34 cellular contexts compared by ENCODE assay signal in genomic region chr4:189525304-189525703, GRCh38.
"Had no signal": no experiment of that assay in that cellular context is flagged by ENCODE, and none has a peak within 500 bp of the region (broad histone marks: within the 10 kb centered on the region; RNA-seq: fewer than 3 reads in every experiment).

No MANE protein-coding gene starts in this region.

- H3K27me3 ChIP-seq: adrenal gland, body of pancreas, brain microvascular endothelial cell, breast epithelium had no signal

- ATAC-seq: activated CD8-positive, alpha-beta T cell treated with anti-CD3 and anti-CD28 coated beads for 36 hours; activated naive CD4-positive, alpha-beta T cell treated with anti-CD3 and anti-CD28 coated beads, Interleukin-2, amount 50 U/mL, for 72 hours; activated T-cell treated with anti-CD3 and anti-CD28 coated beads, Interleukin-2, amount 50 U/mL, for 4 hours; activated T-cell treated with anti-CD3 and anti-CD28 coated beads, Interleukin-2, amount 50 U/mL, for 72 hours; activated T-helper 17 cell treated with anti-CD3 and anti-CD28 coated beads, Interleukin-2, amount 50 U/mL, for 72 hours; body of pancreas had no signal

- H3K4me3 ChIP-seq: adrenal gland, body of pancreas, breast epithelium had no signal

- H3K36me3 ChIP-seq: adrenal gland, brain microvascular endothelial cell, breast epithelium had no signal

- DNase-seq: activated B cell treated with CpG ODN at 0.5 μM for 24 hours; activated CD4-positive, alpha-beta memory T cell treated with anti-CD3 and anti-CD28 coated beads for 36 hours; activated CD4-positive, alpha-beta T cell treated with anti-CD3 and anti-CD28 coated beads for 4 hours; activated CD4-positive, alpha-beta T cell treated with anti-CD3 and anti-CD28 coated beads, Interleukin-2, amount 10 ng/mL, durations not matched to agents 24 days and 14 days; activated CD4-positive, alpha-beta T cell treated with anti-CD3 and anti-CD28 coated beads, Interleukin-2, amount 50 U/mL, for 1 hour; activated CD4-positive, alpha-beta T cell treated with anti-CD3 and anti-CD28 coated beads, Interleukin-2, amount 50 U/mL, for 4 hours; activated CD4-positive, CD25-positive, alpha-beta regulatory T cell treated with anti-CD3 and anti-CD28 coated beads, Interleukin-2, amount 50 U/mL, for 72 hours; activated CD8-positive, alpha-beta memory T cell treated with anti-CD3 and anti-CD28 coated beads, Interleukin-2, amount 50 U/mL, for 4 hours; activated CD8-positive, alpha-beta T cell treated with anti-CD3 and anti-CD28 coated beads for 36 hours; activated effector memory CD4-positive, alpha-beta T cell treated with anti-CD3 and anti-CD28 coated beads, Interleukin-2, amount 50 U/mL, for 16 hours; activated gamma-delta T cell treated with Interleukin-2 at 50 U/mL for 16 hours; activated naive CD4-positive, alpha-beta T cell; activated naive CD4-positive, alpha-beta T cell treated with anti-CD3 and anti-CD28 coated beads for 36 hours; activated naive CD4-positive, alpha-beta T cell treated with anti-CD3 and anti-CD28 coated beads, Interleukin-2, amount 50 U/mL, for 16 hours; activated naive CD8-positive, alpha-beta T cell treated with anti-CD3 and anti-CD28 coated beads for 36 hours; activated T-cell treated with anti-CD3 and anti-CD28 coated beads for 4 hours; activated T-cell treated with anti-CD3 and anti-CD28 coated beads, Interleukin-2, amount 50 U/mL, for 1 hour; activated T-cell treated with anti-CD3 and anti-CD28 coated beads, Interleukin-2, amount 50 U/mL, for 4 hours; activated T-cell treated with anti-CD3 and anti-CD28 coated beads, Interleukin-2, amount 50 U/mL, for 72 hours; adrenal gland; amniotic stem cell; aorta; body of pancreas; brain microvascular endothelial cell; central memory CD4-positive, alpha-beta T cell; T-helper 2 cell; T-helper 9 cell had no signal

- H3K4me1 ChIP-seq: adrenal gland, body of pancreas, breast epithelium had no signal

- H3K27ac ChIP-seq: adrenal gland, body of pancreas, brain microvascular endothelial cell, breast epithelium, VCaP had no signal

- FAIRE-seq: astrocyte, colon, TTC549 had no signal
